ENCODE assay signal across 9 cellular contexts in the genomic region with DNA sequence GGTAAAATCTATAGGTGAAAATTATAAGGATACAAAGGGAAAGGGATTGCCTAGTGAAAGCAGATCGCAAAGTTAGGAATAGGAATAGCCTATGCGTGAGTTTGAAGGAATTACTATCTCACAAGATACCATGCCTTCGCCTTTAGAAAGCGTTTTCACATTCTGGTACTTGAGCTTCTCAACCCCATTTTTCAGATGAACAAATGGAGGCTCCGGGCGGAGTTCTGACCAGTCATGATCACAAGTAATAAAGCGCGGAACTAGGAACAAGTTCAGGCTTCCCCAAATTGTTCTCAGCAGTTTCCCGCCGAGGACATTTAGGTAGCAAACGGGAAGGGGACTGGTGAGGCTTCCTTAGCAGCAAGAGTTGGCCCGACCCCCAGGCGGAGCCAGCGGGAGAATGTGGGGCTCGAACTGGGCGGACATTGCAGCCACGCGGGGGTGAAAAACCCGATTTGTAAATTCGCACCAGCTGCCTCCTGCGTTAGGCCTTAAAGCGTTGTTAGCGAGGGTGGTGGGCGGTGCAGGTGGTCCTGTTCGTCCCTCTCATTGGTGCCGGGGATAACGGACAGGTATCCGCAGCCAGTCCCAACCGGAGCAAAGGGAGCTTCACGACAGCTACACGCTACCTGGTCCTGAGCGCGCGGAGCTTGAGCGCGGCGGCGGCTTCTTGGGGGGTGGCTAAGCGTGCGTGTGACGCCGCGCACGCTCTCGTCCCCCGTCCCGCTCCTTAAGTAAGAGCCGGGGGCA. TPM values are rescaled to one million over a fixed set of nuclear protein-coding genes. Genes with fewer than 3 reads are reported as not detected.
DNase-seq lines count a peak whose midpoint lies in the region; ATAC-seq and TF ChIP-seq lines count a peak whose summit lies in the region.
"Had no signal": no experiment of that assay in that cellular context is flagged by ENCODE, and none has a peak within 500 bp of the region (broad histone marks: within the 10 kb centered on the region; RNA-seq: fewer than 3 reads in every experiment).

No MANE protein-coding gene starts in this region.

- intact Hi-C loops in mucosa of descending colon (cut with DNase I, micrococcal nuclease), result no loop called here

- no peaks in the 10 kb centered on the region for H3K9me3 ChIP-seq in mucosa of descending colon

- CTCF ChIA-PET in GM10248 (lab: Yijun Ruan, JAX), result interaction anchor here (0.7 to 4.6 kb wide), 9 partner anchors 12 to 72 kb away, joined by 3 to 19 read pairs (median 4); partner anchors contain the start of genes CDC42SE1, GABPB2 and TNFAIP8L2

- H3K4me1 ChIP-seq in mucosa of descending colon (ENCODE audit: low read depth), result no peaks in the 10 kb centered on the region

- TF ChIP-seq CTCF in GM10248 (IDR thresholded peaks at IDR 0.05; ENCODE audit: control extremely low read depth, extremely low read depth, low read depth, missing control alignments) (no peak), epithelial cell of proximal tubule (conservative IDR thresholded peaks at IDR 0.05; ENCODE audit: low read depth, low read length) (no peak), mucosa of descending colon (IDR thresholded peaks at IDR 0.05) (no peak)

- POLR2A ChIA-PET in GM10248 (lab: Yijun Ruan, JAX), result no interaction called here

- ATAC-seq in HG03342 (IDR thresholded peaks at IDR 0.05; ENCODE audit: unreplicated experiment), result peak; percentile 88
- peak; percentile 93 for ATAC-seq in mucosa of descending colon
- ATAC-seq in GM19455 (IDR thresholded peaks at IDR 0.05; ENCODE audit: unreplicated experiment), result no peak

- DNase-seq in GM10248 (ENCODE audit: extremely low spot score), result peak; percentile 91
- DNase-seq in activated CD8-positive, alpha-beta memory T cell treated with anti-CD3 and anti-CD28 coated beads, Interleukin-2, amount 50 U/mL, for 4 hours, result peak; percentile 81
- DNase-seq in epithelial cell of proximal tubule (ENCODE audit: low read depth), result no peak
- peak; percentile 85 to 87 (median 86) for DNase-seq in mucosa of descending colon
- peak; percentile 58 to 69 for DNase-seq in stimulated activated CD8-positive, alpha-beta memory T cell treated with anti-CD3 and anti-CD28 coated beads, Interleukin-15, amount 100 ng/mL, for 4 hours (ENCODE audit: low read depth in 2 of 2)
- no peak for DNase-seq in NOMO-1 treated with dmso at 0.1 percent for 144 hours (lab: John Stamatoyannopoulos, UW; ENCODE audit: unreplicated experiment)

- no peaks in the 10 kb centered on the region for H3K36me3 ChIP-seq in mucosa of descending colon (ENCODE audit: low read depth)

- H3K4me3 ChIP-seq in epithelial cell of proximal tubule (ENCODE audit: low read depth, low read length), result peak overlapping the region; percentile 37
- no peak overlapping the region for H3K4me3 ChIP-seq in mucosa of descending colon

RNA-seq across cellular contexts. Expression of gene SEMA6C, which starts 15.4 kb away (rescaled TPM):
- total RNA-seq in epithelial cell of proximal tubule, result 2.2 and 6.0 TPM in 2 replicates
- total RNA-seq in mucosa of descending colon, result 1 to 10 TPM; 1.9 to 9.3 (median 4.3) TPM

RNA-seq across cellular contexts. Expression of gene TNFAIP8L2, which starts 25.4 kb away (rescaled TPM):
- total RNA-seq in epithelial cell of proximal tubule (not detected in 2 replicates), mucosa of descending colon (1 to 10 TPM; 1.3 to 2.8 (median 2.5) TPM)
- total RNA-seq: RPMI7951 had no signal

RNA-seq across cellular contexts. Expression of gene LYSMD1, which starts 34.7 kb away (rescaled TPM):
- total RNA-seq in epithelial cell of proximal tubule (4.5 and 7.2 TPM in 2 replicates), mucosa of descending colon (10 to 100 TPM in 2 of 3 donors, 1 to 10 TPM in 1; 7.6 to 14.0 (median 10.0) TPM)

RNA-seq across cellular contexts. Expression of gene SCNM1, which starts 34.9 kb away (rescaled TPM):
- total RNA-seq in epithelial cell of proximal tubule (44.9 and 47.8 TPM in 2 replicates), mucosa of descending colon (10 to 100 TPM; 27.9 to 37.8 (median 28.1) TPM)

RNA-seq across cellular contexts. Expression of gene TMOD4, which starts 44.8 kb away (rescaled TPM):
- total RNA-seq in epithelial cell of proximal tubule (0.46 TPM in 1 of 2 replicates, not detected in the other), mucosa of descending colon (1 to 10 TPM in 2 of 3 donors, not detected in 1; 1.0 to 2.5 TPM)

Comparison
In these comparisons a context has a peak if more than half of its experiments do, and no peak if none do; other contexts are left out.
1. DNase-seq: peak in GM10248 (single experiment), activated CD8-positive, alpha-beta memory T cell treated with anti-CD3 and anti-CD28 coated beads, Interleukin-2, amount 50 U/mL, for 4 hours (single experiment), mucosa of descending colon (3 of 3) and stimulated activated CD8-positive, alpha-beta memory T cell treated with anti-CD3 and anti-CD28 coated beads, Interleukin-15, amount 100 ng/mL, for 4 hours (2 of 2); none in epithelial cell of proximal tubule (single experiment) and NOMO-1 treated with dmso at 0.1 percent for 144 hours (single experiment).